ENCODE assay signal across 19 cellular contexts in genomic region chr11:64705501-64705900, GRCh38. TPM values are rescaled to one million over a fixed set of nuclear protein-coding genes. Genes with fewer than 3 reads are reported as not detected.
DNase-seq lines count a peak whose midpoint lies in the region; ATAC-seq, FAIRE-seq and TF ChIP-seq lines count a peak whose summit lies in the region.
"Had no signal": no experiment of that assay in that cellular context is flagged by ENCODE, and none has a peak within 500 bp of the region (broad histone marks: within the 10 kb centered on the region; RNA-seq: fewer than 3 reads in every experiment).

No MANE protein-coding gene starts in this region.

- no peaks in the 10 kb centered on the region for H4K20me1 ChIP-seq in H1 (replicated peaks in 1 of 2; ENCODE audit: control insufficient read depth in 1 of 2, insufficient read depth in 2 of 2, low read length in 2 of 2)
- H4K20me1 ChIP-seq: BLaER1 had no signal

- no peak overlapping the region for H2BK5ac ChIP-seq in H1 (ENCODE audit: low read depth, low read length)

- H3K4me1 ChIP-seq in HEK293 (ENCODE audit: control insufficient read depth, insufficient read depth, low read length) (no peaks in the 10 kb centered on the region), H1 (replicated peaks in 1 of 4; ENCODE audit: control insufficient read depth in 3 of 4, insufficient read depth in 4 of 4, low read length in 3 of 4) (peaks cover 0 to 7% (median 5%) of the 10 kb centered on the region in 4 experiments; a peak in 6 of 7 replicates), thyroid gland (peaks cover 12 to 14% of the 10 kb centered on the region in 2 donors)

- peaks cover 43 to 56% of the 10 kb centered on the region in 2 donors for H3K27me3 Mint-ChIP-seq in effector memory CD8-positive, alpha-beta T cell
- H3K27me3 Mint-ChIP-seq in CD14-positive monocyte (ENCODE audit: low read depth in 3 of 3), result peaks cover 15 to 26% (median 23%) of the 10 kb centered on the region in 3 donors

- H3K79me2 ChIP-seq in H1 (ENCODE audit: control insufficient read depth in 1 of 2, insufficient read depth in 2 of 2, low read length in 2 of 2), result no peaks in the 10 kb centered on the region

- H4K91ac ChIP-seq in H1 (replicated peaks; ENCODE audit: insufficient read length, low read length), result no peak overlapping the region

- POLR2A ChIA-PET in HEK293 (lab: Yijun Ruan, JAX) (no interaction called here), H1 (lab: Charles Lee; ENCODE audit: partially characterized antibody) (interaction anchor here (1.0 to 1.7 kb wide), 5 partner anchors 10 to 54 kb away, joined by 3 to 4 read pairs (median 3); no protein-coding TSS in a partner anchor)

- H3K36me3 Mint-ChIP-seq in effector memory CD8-positive, alpha-beta T cell (ENCODE audit: insufficient read depth), result peaks cover 11% of the 10 kb centered on the region
- no peaks in the 10 kb centered on the region for H3K36me3 Mint-ChIP-seq in CD14-positive monocyte
- H3K36me3 Mint-ChIP-seq: CD8-positive, alpha-beta memory T cell had no signal

- TF ChIP-seq POLR2A in H1 (IDR thresholded peaks at IDR 0.05; ENCODE audit: control extremely low read depth in 1 of 2, low read depth in 2 of 2, low read length in 2 of 2) (no peak), thyroid gland (IDR thresholded peaks at IDR 0.05) (no peak)

- H3K4me3 ChIP-seq in HEK293 (ENCODE audit: low read depth, low read length), result no peak overlapping the region
- H3K4me3 ChIP-seq in H1 (ENCODE audit: extremely low read depth in 1 of 4, insufficient read depth in 2 of 4, low read depth in 3 of 4, low read length in 4 of 4), result no peak overlapping the region
- no peak overlapping the region for H3K4me3 ChIP-seq in thyroid gland (replicated peaks in 1 of 3)
- H3K4me3 ChIP-seq: BLaER1 had no signal

- no peak overlapping the region for H4K5ac ChIP-seq in H1 (ENCODE audit: insufficient read length, low read depth, low read length)

- H2BK12ac ChIP-seq in H1 (ENCODE audit: low read depth, low read length), result peak overlapping the region; percentile 50; the same call in 1 of the 2 replicates

- no peak overlapping the region for H3K4ac ChIP-seq in H1 (replicated peaks; ENCODE audit: insufficient read length, low read depth, low read length)

- H3K23ac ChIP-seq in H1 (ENCODE audit: insufficient read length), result no peak overlapping the region

- H2AK5ac ChIP-seq in H1 (ENCODE audit: low read depth, low read length), result 0 out of 2 replicates have a peak overlapping the region, but pooled peaks have one; percentile 75

- H3K4me3 Mint-ChIP-seq in effector memory CD8-positive, alpha-beta T cell, result no peak overlapping the region
- no peak overlapping the region for H3K4me3 Mint-ChIP-seq in CD14-positive monocyte
- H3K4me3 Mint-ChIP-seq: B cell; CD4-positive, alpha-beta T cell; CD8-positive, alpha-beta memory T cell had no signal

- no peaks in the 10 kb centered on the region for H3K27me3 ChIP-seq in H1 (replicated peaks in 1 of 4; ENCODE audit: control insufficient read depth in 3 of 4, extremely low read depth in 1 of 4, insufficient read depth in 3 of 4, low read length in 3 of 4)
- no peaks in the 10 kb centered on the region for H3K27me3 ChIP-seq in thyroid gland

- H3K23me2 ChIP-seq in H1 (ENCODE audit: low read depth, low read length), result no peaks in the 10 kb centered on the region; the same call in 1 of the 2 replicates

- H3K79me1 ChIP-seq in H1 (ENCODE audit: low read depth, low read length), result no peaks in the 10 kb centered on the region; the same call in 1 of the 2 replicates

- no peak overlapping the region for H3K4me2 ChIP-seq in H1 (ENCODE audit: insufficient read depth in 1 of 2, low read depth in 2 of 2, low read length in 2 of 2)
- H3K4me2 ChIP-seq: BLaER1 had no signal

- H3K18ac ChIP-seq in H1 (ENCODE audit: extremely low read depth, low read length), result no peak overlapping the region

- no peak overlapping the region for H3K56ac ChIP-seq in H1 (replicated peaks; ENCODE audit: insufficient read length, low read depth, low read length)

- CTCF ChIA-PET in HEK293 (lab: Yijun Ruan, JAX), result interaction anchor here (0.6 to 4.0 kb wide), 7 partner anchors 10 to 256 kb away, joined by 3 to 53 read pairs (median 4); no protein-coding TSS in a partner anchor
- CTCF ChIA-PET in H1 (lab: Charles Lee; ENCODE audit: partially characterized antibody), result interaction anchor here (0.7 to 4.5 kb wide), 21 partner anchors 11 to 366 kb away, joined by 3 to 41 read pairs (median 6); partner anchors contain the start of gene RASGRP2

- H2AFZ ChIP-seq in H1 (ENCODE audit: low read length), result no peak overlapping the region

- no peak overlapping the region for H3K9ac ChIP-seq in H1 (replicated peaks in 1 of 4; ENCODE audit: extremely low read depth in 1 of 4, low read depth in 3 of 4, low read length in 3 of 4)
- H3K9ac ChIP-seq: BLaER1 had no signal

- DNase-seq in H1 (ENCODE audit: low read depth in 1 of 2, low spot score in 2 of 2), result no peak
- peak; percentile 76 to 80 for DNase-seq in thyroid gland
- DNase-seq in effector memory CD8-positive, alpha-beta T cell, result no peak
- DNase-seq in GDM1 (lab: John Stamatoyannopoulos, UW), result no peak
- DNase-seq in CD14-positive monocyte (ENCODE audit: low spot score), result no peak
- DNase-seq: CD4-positive, alpha-beta T cell; CD8-positive, alpha-beta memory T cell; DMS 273 treated with DMSO at 0.1 percent for 48 hours; DMS79; EL; GOT3; H7; HCEC 1CT had no signal

- H3K36me3 ChIP-seq in HEK293 (ENCODE audit: control insufficient read depth in 2 of 2, insufficient read depth in 1 of 2, low read length in 2 of 2) (no peaks in the 10 kb centered on the region), H1 (ENCODE audit: control insufficient read depth in 2 of 4, insufficient read depth in 4 of 4, low read length in 3 of 4) (no peaks in the 10 kb centered on the region), thyroid gland (no peaks in the 10 kb centered on the region)
- H3K36me3 ChIP-seq: BLaER1 had no signal

- TF ChIP-seq EP300 in H1 (IDR thresholded peaks at IDR 0.05; ENCODE audit: borderline replicate concordance in 1 of 2, low read depth in 2 of 2, low read length in 2 of 2), result no peak

- no peak overlapping the region for H4K8ac ChIP-seq in H1 (ENCODE audit: extremely low read depth, insufficient read depth, low read length)

- WGBS in H1 (ENCODE audit: extremely low coverage in 1 of 2, insufficient coverage in 1 of 2, insufficient read length in 1 of 2, insufficient replicate concordance in 2 of 2, low coverage in 1 of 2, low lambda C conversion rate in 2 of 2, missing lambda C conversion rate in 1 of 2), 2 experiments, result 52% methylated on average over 2 of the region's 2 CpGs; no CpG with 5 or more reads in 1 of the 2 experiments
- 21 to 29% methylated on average over 2 of the region's 2 CpGs for WGBS in thyroid gland, 2 donors

- no peak for TF ChIP-seq RAD21 in H1 (IDR thresholded peaks at IDR 0.05 in 1 of 2, conservative IDR thresholded peaks at IDR 0.05 in 1 of 2; ENCODE audit: low read depth in 2 of 2, low read length in 2 of 2)

- peak overlapping the region; percentile 61; the same call in 1 of the 2 replicates for H2BK20ac ChIP-seq in H1 (ENCODE audit: low read length)

- no peak overlapping the region for H3K27ac Mint-ChIP-seq in effector memory CD8-positive, alpha-beta T cell
- H3K27ac Mint-ChIP-seq in CD14-positive monocyte, result no peak overlapping the region
- H3K27ac Mint-ChIP-seq: B cell; CD4-positive, alpha-beta T cell had no signal

- H3K9me3 ChIP-seq in HEK293 (ENCODE audit: control insufficient read depth, insufficient read depth, low read depth, low read length), result no peaks in the 10 kb centered on the region
- no peaks in the 10 kb centered on the region for H3K9me3 ChIP-seq in H1 (ENCODE audit: insufficient read depth in 2 of 2, low read depth in 1 of 2, low read length in 1 of 2)
- no peaks in the 10 kb centered on the region for H3K9me3 ChIP-seq in thyroid gland
- H3K9me3 ChIP-seq: BLaER1 had no signal

- no peak for FAIRE-seq in H1 (lab: Jason Lieb, UNC)
- FAIRE-seq: D721Med, GM12892 had no signal

- intact Hi-C loops in thyroid gland (cut with DNase I), result no loop called here
- intact Hi-C loops in CD14-positive monocyte (cut with micrococcal nuclease), result no loop called here

- H3K27ac ChIP-seq in HEK293 (ENCODE audit: extremely low read depth, low read depth, low read length) (no peak overlapping the region), H1 (ENCODE audit: low read depth, low read length) (no peak overlapping the region), thyroid gland (peak overlapping the region in 1 of 3 donors; percentile 64)
- H3K27ac ChIP-seq: BLaER1, C4-2B had no signal

- H3K4me1 Mint-ChIP-seq in effector memory CD8-positive, alpha-beta T cell (ENCODE audit: low read depth in 2 of 2), result peaks cover 0 to 6% of the 10 kb centered on the region in 2 donors
- peaks cover 4% of the 10 kb centered on the region for H3K4me1 Mint-ChIP-seq in CD14-positive monocyte
- H3K4me1 Mint-ChIP-seq: B cell; CD8-positive, alpha-beta memory T cell had no signal

- no peaks in the 10 kb centered on the region for H3K9me3 Mint-ChIP-seq in effector memory CD8-positive, alpha-beta T cell
- peaks cover 0 to 2% (median 0%) of the 10 kb centered on the region in 7 donors for H3K9me3 Mint-ChIP-seq in CD14-positive monocyte
- H3K9me3 Mint-ChIP-seq: CD4-positive, alpha-beta T cell; CD8-positive, alpha-beta memory T cell had no signal

- no peak overlapping the region for H2BK120ac ChIP-seq in H1 (replicated peaks; ENCODE audit: low read depth, low read length)

- TF ChIP-seq CTCF in HEK293 (tag by site-specific recombination; IDR thresholded peaks at IDR 0.05) (no peak), H1 (IDR thresholded peaks at IDR 0.05; ENCODE audit: control extremely low read depth in 1 of 3, insufficient read depth in 1 of 3, low read depth in 1 of 3, low read length in 3 of 3) (no peak), thyroid gland (IDR thresholded peaks at IDR 0.05) (no peak), CD14-positive monocyte (IDR thresholded peaks at IDR 0.05) (no peak)

- peak overlapping the region; percentile 97; the same call in 1 of the 2 replicates for H2BK15ac ChIP-seq in H1 (ENCODE audit: low read length)

- no peak overlapping the region for H3K14ac ChIP-seq in H1 (ENCODE audit: insufficient read length)

- ATAC-seq in effector memory CD8-positive, alpha-beta T cell (replicated peaks), result no peak

RNA-seq across cellular contexts. Expression of gene NRXN2, which starts 17.5 kb away (rescaled TPM):
- total RNA-seq in H1 (2021; fragmentation: NEBNext Ultra II Directional; extraction: Animal tissue kit (Norgen Biotek cat#: 25700)), result 11.4 and 11.5 TPM in 2 replicates
- polyA plus RNA-seq in H1 (2011; rRNA removed), result 1.3 and 5.7 TPM in 2 replicates
- polyA plus RNA-seq in H1 (2011; cell fraction: cytosol; rRNA removed), result 2.4 TPM
- 7.0 TPM for polyA plus RNA-seq in H1 (2011; cell fraction: nucleus; rRNA removed)
- polyA plus RNA-seq in H1 (2012, experiment 1 of 2), result 6.8 to 12.4 TPM (median 9.6 TPM) in 4 replicates
- polyA plus RNA-seq in H1 (2012, experiment 2 of 2), result 4.9 TPM
- 11.2 TPM for polyA plus RNA-seq in H1 (2013, experiment 1 of 2)
- polyA plus RNA-seq in H1 (2013, experiment 2 of 2), result 12.9 TPM
- 10.7 and 12.0 TPM in 2 replicates for polyA minus RNA-seq in H1 (2011; rRNA and poly(A)+ RNA removed)
- 8.7 TPM for polyA minus RNA-seq in H1 (2011; cell fraction: cytosol; rRNA and poly(A)+ RNA removed)
- 10.3 TPM for polyA minus RNA-seq in H1 (2011; cell fraction: nucleus; rRNA and poly(A)+ RNA removed)
- total RNA-seq in thyroid gland, result 10 to 100 TPM in 1 of 4 donors, 1 to 10 TPM in 3; 2.0 to 12.3 (median 4.8) TPM
- polyA plus RNA-seq in CD14-positive monocyte, result not detected
- polyA plus RNA-seq: CD8-positive, alpha-beta memory T cell had no signal

RNA-seq across cellular contexts. Expression of gene RASGRP2, which starts 38.4 kb away (rescaled TPM):
- total RNA-seq in H1 (2021; fragmentation: NEBNext Ultra II Directional; extraction: Animal tissue kit (Norgen Biotek cat#: 25700)), result 37.9 and 40.6 TPM in 2 replicates
- 45.7 and 50.4 TPM in 2 replicates for polyA plus RNA-seq in H1 (2011; rRNA removed)
- polyA plus RNA-seq in H1 (2011; cell fraction: cytosol; rRNA removed), result 41.1 TPM
- polyA plus RNA-seq in H1 (2011; cell fraction: nucleus; rRNA removed), result 127 TPM
- polyA plus RNA-seq in H1 (2012, experiment 1 of 2), result 30.1 to 58.0 TPM (median 54.6 TPM) in 4 replicates
- polyA plus RNA-seq in H1 (2012, experiment 2 of 2), result 31.1 TPM
- 33.0 TPM for polyA plus RNA-seq in H1 (2013, experiment 1 of 2)
- 34.6 TPM for polyA plus RNA-seq in H1 (2013, experiment 2 of 2)
- 14.8 and 18.9 TPM in 2 replicates for polyA minus RNA-seq in H1 (2011; rRNA and poly(A)+ RNA removed)
- polyA minus RNA-seq in H1 (2011; cell fraction: cytosol; rRNA and poly(A)+ RNA removed), result 12.3 TPM
- polyA minus RNA-seq in H1 (2011; cell fraction: nucleus; rRNA and poly(A)+ RNA removed), result 24.8 TPM
- total RNA-seq in thyroid gland, result 1 to 10 TPM; 2.8 to 8.9 (median 6.6) TPM
- 10 to 100 TPM; 67.6 to 68.8 TPM for polyA plus RNA-seq in CD14-positive monocyte

RNA-seq across cellular contexts. Expression of gene PYGM, which starts 54.3 kb away (rescaled TPM):
- total RNA-seq in H1 (2021; fragmentation: NEBNext Ultra II Directional; extraction: Animal tissue kit (Norgen Biotek cat#: 25700)), result 9.6 and 9.7 TPM in 2 replicates
- polyA plus RNA-seq in H1 (2011; rRNA removed) (10.0 and 15.2 TPM in 2 replicates), CD14-positive monocyte (under 1 TPM in 1 of 2 donors, not detected in 1; 0.05 TPM)
- 10.4 TPM for polyA plus RNA-seq in H1 (2011; cell fraction: cytosol; rRNA removed)
- polyA plus RNA-seq in H1 (2011; cell fraction: nucleus; rRNA removed), result 20.9 TPM
- polyA plus RNA-seq in H1 (2012, experiment 1 of 2), result 9.2 to 15.4 TPM (median 13.0 TPM) in 4 replicates
- polyA plus RNA-seq in H1 (2012, experiment 2 of 2), result 11.5 TPM
- 6.9 TPM for polyA plus RNA-seq in H1 (2013, experiment 1 of 2)
- 6.3 TPM for polyA plus RNA-seq in H1 (2013, experiment 2 of 2)
- polyA minus RNA-seq in H1 (2011; rRNA and poly(A)+ RNA removed), result 13.2 and 16.4 TPM in 2 replicates
- polyA minus RNA-seq in H1 (2011; cell fraction: cytosol; rRNA and poly(A)+ RNA removed), result 12.3 TPM
- polyA minus RNA-seq in H1 (2011; cell fraction: nucleus; rRNA and poly(A)+ RNA removed), result 5.4 TPM
- 10 to 100 TPM in 1 of 4 donors, 1 to 10 TPM in 3; 4.3 to 14.8 (median 6.7) TPM for total RNA-seq in thyroid gland

Comparison
In these comparisons a context has a peak if more than half of its experiments do, and no peak if none do; other contexts are left out.
1. DNase-seq: peak in thyroid gland (2 of 2); none in H1 (0 of 2), effector memory CD8-positive, alpha-beta T cell (0 of 3), GDM1 (single experiment) and CD14-positive monocyte (single experiment).